In genomic region chr6:40320441-40320840, GRCh38 we compare ENCODE assay signal across 2 cellular contexts.
TF ChIP-seq lines count a peak whose summit lies in the region.

No MANE protein-coding gene starts in this region.

TF ChIP-seq in liver, 16 proteins besides CTCF, POLR2A, EP300 and RAD21 (continued from another document):
- TF ChIP-seq TAF1 (conservative IDR thresholded peaks at IDR 0.05): no peak
- TF ChIP-seq RXRA (IDR thresholded peaks at IDR 0.05): peak; percentile 48 to 63
TF ChIP-seq in liver: peak in this region for 3.

TF ChIP-seq in HepG2, 621 proteins besides CTCF, POLR2A, EP300 and RAD21 (continued from another document):
- TF ChIP-seq DNMT1 (CRISPR knock-in tag; IDR thresholded peaks at IDR 0.05): no peak
